13 cellular contexts compared by ENCODE assay signal in genomic region chr9:133129001-133129799, GRCh38. TPM values are rescaled to one million over a fixed set of nuclear protein-coding genes. Genes with fewer than 3 reads are reported as not detected.
DNase-seq lines count a peak whose midpoint lies in the region; ATAC-seq lines count a peak whose summit lies in the region.
"Had no signal": no experiment of that assay in that cellular context is flagged by ENCODE, and none has a peak within 500 bp of the region (broad histone marks: within the 10 kb centered on the region; RNA-seq: fewer than 3 reads in every experiment).

No MANE protein-coding gene starts in this region.

- no peaks in the 10 kb centered on the region for H3K9me3 Mint-ChIP-seq in central memory CD8-positive, alpha-beta T cell

- peaks cover 0 to 45% (median 13%) of the 10 kb centered on the region in 11 experiments; a peak in 11 of 22 replicates for H3K36me3 ChIP-seq in BLaER1 treated with 17β-estradiol and CSF1 and Interleukin-3, amounts not matched to agents 10 nM and 100 nM
- peaks cover 13% of the 10 kb centered on the region; the same call in 1 of the 2 replicates for H3K36me3 ChIP-seq in KOPT-K1 (ENCODE audit: insufficient read depth, low read length)

- H3K4me1 ChIP-seq in BLaER1 treated with 17β-estradiol and CSF1 and Interleukin-3, amounts not matched to agents 10 nM and 100 nM, result peaks cover 82 to 100% (median 100%) of the 10 kb centered on the region in 10 experiments
- peaks cover 84% of the 10 kb centered on the region for H3K4me1 ChIP-seq in mononuclear cell (ENCODE audit: insufficient read depth, low read length)

- H3K27ac Mint-ChIP-seq in central memory CD8-positive, alpha-beta T cell (ENCODE audit: low read depth), result peak overlapping the region; percentile 75

- peak overlapping the region; percentile 93 for H3K4me3 Mint-ChIP-seq in central memory CD8-positive, alpha-beta T cell

- H3K9ac ChIP-seq in BLaER1 treated with 17β-estradiol and CSF1 and Interleukin-3, amounts not matched to agents 10 nM and 100 nM, result peak overlapping the region; percentile 8 to 83 (median 70); a peak in 18 of 22 replicates

- H3K4me3 ChIP-seq in BLaER1 treated with 17β-estradiol and CSF1 and Interleukin-3, amounts not matched to agents 10 nM and 100 nM, result no peak overlapping the region
- H3K4me3 ChIP-seq in mononuclear cell (ENCODE audit: low read length), result peak overlapping the region; percentile 15

- peaks cover 80% of the 10 kb centered on the region for H3K4me1 Mint-ChIP-seq in central memory CD8-positive, alpha-beta T cell

- H3K27me3 ChIP-seq in BLaER1 treated with 17β-estradiol and CSF1 and Interleukin-3, amounts not matched to agents 10 nM and 100 nM, result no peaks in the 10 kb centered on the region
- no peaks in the 10 kb centered on the region for H3K27me3 ChIP-seq in mononuclear cell (ENCODE audit: insufficient read depth, low read length)

- peaks cover 9 to 100% (median 98%) of the 10 kb centered on the region in 11 experiments; a peak in 21 of 22 replicates for H4K20me1 ChIP-seq in BLaER1 treated with 17β-estradiol and CSF1 and Interleukin-3, amounts not matched to agents 10 nM and 100 nM

- H3K9me3 ChIP-seq in BLaER1 treated with 17β-estradiol and CSF1 and Interleukin-3, amounts not matched to agents 10 nM and 100 nM (replicated peaks in 1 of 11), result no peaks in the 10 kb centered on the region
- H3K9me3 ChIP-seq in KOPT-K1 (ENCODE audit: insufficient read depth, low read length, poor library complexity, severe bottlenecking) (no peaks in the 10 kb centered on the region), mononuclear cell (ENCODE audit: low read depth, low read length) (no peaks in the 10 kb centered on the region)

- peak overlapping the region; percentile 13 to 84 (median 61); a peak in 16 of 22 replicates for H3K27ac ChIP-seq in BLaER1 treated with 17β-estradiol and CSF1 and Interleukin-3, amounts not matched to agents 10 nM and 100 nM
- H3K27ac ChIP-seq in KOPT-K1 (ENCODE audit: low read depth, low read length, poor library complexity, severe bottlenecking), result peak overlapping the region; percentile 28

- DNase-seq in central memory CD8-positive, alpha-beta T cell (ENCODE audit: low spot score in 2 of 2), result no peak
- DNase-seq in NCI-H510A treated with DMSO at 0.1 percent for 48 hours (lab: John Stamatoyannopoulos, UW), result no peak
- DNase-seq in DMS53 (lab: John Stamatoyannopoulos, UW), result no peak
- DNase-seq in GOT3 (lab: John Stamatoyannopoulos, UW), result no peak
- DNase-seq: activated CD4-positive, CD25-positive, alpha-beta regulatory T cell treated with anti-CD3 and anti-CD28 coated beads, Interleukin-2, amount 50 U/mL, for 72 hours; left colon; NCI-H1930; retina; SIG-M5 had no signal

- no peak for ATAC-seq in central memory CD8-positive, alpha-beta T cell (replicated peaks; ENCODE audit: extremely low read depth, poor library complexity, severe bottlenecking)
- ATAC-seq in GM19324 (IDR thresholded peaks at IDR 0.05; ENCODE audit: low FRiP score, unreplicated experiment), result no peak
- ATAC-seq: left colon had no signal

- H3K27me3 Mint-ChIP-seq in central memory CD8-positive, alpha-beta T cell, result no peaks in the 10 kb centered on the region

- H3K36me3 Mint-ChIP-seq in central memory CD8-positive, alpha-beta T cell (ENCODE audit: insufficient read depth), result peaks cover 66% of the 10 kb centered on the region

- peak overlapping the region; percentile 83 to 100 (median 97); a peak in 21 of 22 replicates for H3K4me2 ChIP-seq in BLaER1 treated with 17β-estradiol and CSF1 and Interleukin-3, amounts not matched to agents 10 nM and 100 nM

RNA-seq across cellular contexts. Expression of gene RALGDS, which starts 8.2 kb away (rescaled TPM):
- 59.0 TPM for total RNA-seq in mononuclear cell

RNA-seq across cellular contexts. Expression of gene GBGT1, which starts 34.5 kb away (rescaled TPM):
- 5.6 TPM for total RNA-seq in mononuclear cell
